Comparison of ENCODE assay signal across 1 cellular context in genomic region chr5:178222292-178222691, GRCh38.
TF ChIP-seq lines count a peak whose summit lies in the region.

No MANE protein-coding gene starts in this region.

TF ChIP-seq in HepG2, 621 proteins besides CTCF, POLR2A, EP300 and RAD21:
- TF ChIP-seq ZNF276 (CRISPR knock-in tag; IDR thresholded peaks at IDR 0.05; ENCODE audit: low read depth), result no peak
- TF ChIP-seq ZNF790 (CRISPR knock-in tag; IDR thresholded peaks at IDR 0.05; ENCODE audit: borderline replicate concordance), result no peak
- TF ChIP-seq AGO2 (optimal IDR thresholded peaks at IDR 0.05; ENCODE audit: low read depth, low read length), result peak; percentile 55
